13 cellular contexts compared by ENCODE assay signal in genomic region chr12:86948851-86949250, GRCh38.
"Had no signal": no experiment of that assay in that cellular context is flagged by ENCODE, and none has a peak within 500 bp of the region (broad histone marks: within the 10 kb centered on the region; RNA-seq: fewer than 3 reads in every experiment).

No MANE protein-coding gene starts in this region.

- DNase-seq: activated CD4-positive, alpha-beta memory T cell treated with anti-CD3 and anti-CD28 coated beads, Interleukin-2, amount 10 ng/mL, durations not matched to agents 7 days and 5 days; activated CD4-positive, alpha-beta T cell treated with anti-CD3 and anti-CD28 coated beads for 36 hours; activated effector memory CD4-positive, alpha-beta T cell treated with Interleukin-2 at 50 U/mL for 16 hours; activated naive CD4-positive, alpha-beta T cell treated with anti-CD3 and anti-CD28 coated beads, Interleukin-2, amount 50 U/mL, for 16 hours; activated T-cell treated with anti-CD3 and anti-CD28 coated beads, Interleukin-2, amount 50 U/mL, for 24 hours; adrenal gland; effector memory CD4-positive, alpha-beta T cell; glutamatergic neuron; stimulated activated naive CD8-positive, alpha-beta T cell treated with anti-CD3 and anti-CD28 coated beads, Interleukin-15, Interleukin-2, amounts not matched to agents 100 U/mL and 50 U/mL, for 24 hours; transverse colon had no signal

- H3K4me3 ChIP-seq: adrenal gland, right atrium auricular region, skin epidermis, transverse colon had no signal

- H3K4me1 ChIP-seq: adrenal gland, right atrium auricular region, transverse colon had no signal

- H3K27me3 ChIP-seq: adrenal gland, right atrium auricular region, transverse colon had no signal

- H3K27ac ChIP-seq: adrenal gland, right atrium auricular region, skin epidermis, transverse colon had no signal

- H3K9me3 ChIP-seq: adrenal gland, right atrium auricular region, transverse colon had no signal

- ATAC-seq: activated CD4-positive, alpha-beta T cell treated with anti-CD3 and anti-CD28 coated beads for 36 hours; natural killer cell treated with Interleukin-12 subunit alpha and Interleukin-12 subunit beta and Interleukin-15 and Interleukin-18, amount 100 ng/mL, for 72 hours; stimulated activated naive CD8-positive, alpha-beta T cell treated with anti-CD3 and anti-CD28 coated beads, Interleukin-15, Interleukin-2, amounts not matched to agents 100 U/mL and 50 U/mL, for 24 hours had no signal

- H3K36me3 ChIP-seq: adrenal gland, right atrium auricular region, transverse colon had no signal
